ENCODE assay signal across 10 cellular contexts in genomic region chr1:152495066-152495675, GRCh38. TPM values are rescaled to one million over a fixed set of nuclear protein-coding genes. Genes with fewer than 3 reads are reported as not detected.
DNase-seq lines count a peak whose midpoint lies in the region; ATAC-seq and TF ChIP-seq lines count a peak whose summit lies in the region.
"Had no signal": no experiment of that assay in that cellular context is flagged by ENCODE, and none has a peak within 500 bp of the region (broad histone marks: within the 10 kb centered on the region; RNA-seq: fewer than 3 reads in every experiment).

No MANE protein-coding gene starts in this region.

- POLR2A ChIA-PET in MCF 10A (lab: Yijun Ruan, JAX), result no interaction called here

- no peaks in the 10 kb centered on the region for H3K4me1 ChIP-seq in breast epithelium
- H3K4me1 ChIP-seq in sigmoid colon, result no peaks in the 10 kb centered on the region

- no TSS peak for BruUV-seq in MCF 10A (replicated peaks; lab: Mats Ljungman, UMichigan)

- in situ Hi-C loops in astrocyte of the cerebellum (cut with HindIII; ENCODE audit: low sequenced_read_pairs), result no loop called here

- no peaks in the 10 kb centered on the region for H3K36me3 Mint-ChIP-seq in MCF 10A (ENCODE audit: insufficient read depth, unreplicated experiment)

- no peak for TF ChIP-seq POLR2A in breast epithelium (IDR thresholded peaks at IDR 0.05)
- no peak for TF ChIP-seq POLR2A in sigmoid colon (IDR thresholded peaks at IDR 0.05)

- no peaks in the 10 kb centered on the region for H3K9me3 Mint-ChIP-seq in MCF 10A (ENCODE audit: unreplicated experiment)

- no peak overlapping the region for H3K4me3 ChIP-seq in breast epithelium
- H3K4me3 ChIP-seq in astrocyte of the cerebellum (ENCODE audit: low read depth, low read length), result no peak overlapping the region
- no peak overlapping the region for H3K4me3 ChIP-seq in sigmoid colon

- no peaks in the 10 kb centered on the region for H3K27me3 Mint-ChIP-seq in MCF 10A (ENCODE audit: insufficient read depth, unreplicated experiment)

- H3K9me3 ChIP-seq in breast epithelium (no peaks in the 10 kb centered on the region), sigmoid colon (no peaks in the 10 kb centered on the region)

- no peaks in the 10 kb centered on the region for H3K36me3 ChIP-seq in breast epithelium
- no peaks in the 10 kb centered on the region for H3K36me3 ChIP-seq in sigmoid colon

- no peaks in the 10 kb centered on the region for H3K4me1 Mint-ChIP-seq in MCF 10A (ENCODE audit: insufficient read depth, unreplicated experiment)

- CTCF ChIA-PET in MCF 10A (lab: Yijun Ruan, JAX), result interaction anchor here (0.6 to 4.7 kb wide), 7 partner anchors 9 to 376 kb away, joined by 3 to 25 read pairs (median 5); no protein-coding TSS in a partner anchor

- intact Hi-C loops in MCF 10A (cut with micrococcal nuclease), result loop anchor here (10.0 kb wide), 1 partner anchor 160 kb away; no protein-coding TSS in a partner anchor
- intact Hi-C loops in breast epithelium (cut with DNase I; ENCODE audit: low total_unique reads), result loop anchor here (2.0 kb wide), 1 partner anchor 76 kb away; no protein-coding TSS in a partner anchor
- intact Hi-C loops in sigmoid colon (cut with DNase I), result no loop called here

- peak; percentile 66 for TF ChIP-seq CTCF in MCF 10A (IDR thresholded peaks at IDR 0.05; ENCODE audit: unreplicated experiment)
- TF ChIP-seq CTCF in breast epithelium (IDR thresholded peaks at IDR 0.05), result no peak
- TF ChIP-seq CTCF in astrocyte of the cerebellum (IDR thresholded peaks at IDR 0.05; ENCODE audit: low read depth, low read length, missing control alignments), result peak; percentile 28
- TF ChIP-seq CTCF in sigmoid colon (IDR thresholded peaks at IDR 0.05), result no peak

- TF ChIP-seq EP300 in sigmoid colon (IDR thresholded peaks at IDR 0.05), result no peak

- no peak for ATAC-seq in HG02588 (IDR thresholded peaks at IDR 0.05; ENCODE audit: unreplicated experiment)
- ATAC-seq: right cardiac atrium had no signal

- DNase-seq in MCF 10A (ENCODE audit: unreplicated experiment) (peak; percentile 78), breast epithelium (ENCODE audit: low spot score in 2 of 2) (no peak), LoVo (ENCODE audit: low spot score) (peak; percentile 14), astrocyte of the cerebellum (ENCODE audit: low read depth) (no peak), sigmoid colon (no peak), inferior parietal cortex (ENCODE audit: extremely low spot score) (no peak)
- peak; percentile 26 to 44 for DNase-seq in stimulated activated CD4-positive, alpha-beta T cell treated with anti-CD3 and anti-CD28 coated beads, Interleukin-2, amount 100 ng/mL, for 48 hours
- DNase-seq: right cardiac atrium had no signal

- H3K27me3 ChIP-seq in breast epithelium, result no peaks in the 10 kb centered on the region
- no peaks in the 10 kb centered on the region for H3K27me3 ChIP-seq in sigmoid colon

- 14 to 31% methylated on average over 4 of the region's 4 CpGs for WGBS in sigmoid colon, 2 donors

- no peak overlapping the region for H3K27ac Mint-ChIP-seq in MCF 10A (ENCODE audit: low read depth, unreplicated experiment)

- H3K27ac ChIP-seq in breast epithelium, result no peak overlapping the region
- H3K27ac ChIP-seq in sigmoid colon, result no peak overlapping the region

- no peak overlapping the region for H3K4me3 Mint-ChIP-seq in MCF 10A (ENCODE audit: unreplicated experiment)

RNA-seq across cellular contexts. Expression of gene LCE5A, which starts 15.4 kb away (rescaled TPM):
- total RNA-seq in MCF 10A (2022) (not detected in 2 replicates), breast epithelium (not detected), sigmoid colon (not detected)
- polyA plus RNA-seq in sigmoid colon, result not detected
- total RNA-seq: NCI-H460, right cardiac atrium had no signal
- polyA plus RNA-seq: right cardiac atrium had no signal

RNA-seq across cellular contexts. Expression of gene CRCT1, which starts 19.1 kb away (rescaled TPM):
- total RNA-seq in MCF 10A (2022) (not detected in 2 replicates), breast epithelium (not detected), sigmoid colon (not detected)
- under 1 TPM in 1 of 3 donors, not detected in 2; 0.28 TPM for polyA plus RNA-seq in sigmoid colon
- total RNA-seq: NCI-H460, right cardiac atrium had no signal
- polyA plus RNA-seq: right cardiac atrium had no signal

Comparison
In these comparisons a context has a peak if more than half of its experiments do, and no peak if none do; other contexts are left out.
1. DNase-seq: peak in MCF 10A (single experiment), LoVo (single experiment) and stimulated activated CD4-positive, alpha-beta T cell treated with anti-CD3 and anti-CD28 coated beads, Interleukin-2, amount 100 ng/mL, for 48 hours (2 of 2); none in breast epithelium (0 of 2), astrocyte of the cerebellum (single experiment), sigmoid colon (single experiment) and inferior parietal cortex (single experiment).
2. CTCF ChIP-seq: peak in MCF 10A (single experiment) and astrocyte of the cerebellum (single experiment); none in breast epithelium (0 of 3) and sigmoid colon (0 of 4).